17 cellular contexts compared by ENCODE assay signal in the genomic region with DNA sequence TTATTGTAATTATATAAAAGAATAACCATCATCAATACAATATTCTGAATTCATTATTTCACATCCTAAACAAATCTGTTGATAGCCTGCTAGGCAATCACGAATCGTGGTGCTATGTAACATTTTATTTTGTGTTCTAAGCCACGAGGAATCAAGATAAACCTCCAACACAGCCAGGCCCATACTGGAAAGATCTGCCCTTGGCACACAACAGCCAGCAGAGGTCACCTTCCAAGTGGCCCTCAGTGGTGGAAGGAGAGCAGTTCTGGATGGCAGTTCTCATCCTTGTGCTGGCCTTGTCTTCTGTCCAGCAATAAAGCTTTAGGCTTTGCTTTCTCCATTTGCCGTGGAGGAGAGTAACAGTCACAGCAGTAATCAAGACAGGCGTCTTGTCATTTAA. TPM values are rescaled to one million over a fixed set of nuclear protein-coding genes. Genes with fewer than 3 reads are reported as not detected.
DNase-seq lines count a peak whose midpoint lies in the region; ATAC-seq and TF ChIP-seq lines count a peak whose summit lies in the region.
"Had no signal": no experiment of that assay in that cellular context is flagged by ENCODE, and none has a peak within 500 bp of the region (broad histone marks: within the 10 kb centered on the region; RNA-seq: fewer than 3 reads in every experiment).

No MANE protein-coding gene starts in this region.

- H3K9me3 Mint-ChIP-seq in activated CD4-positive, alpha-beta T cell treated with anti-CD3 and anti-CD28 coated beads, Interleukin-2, amount 10 ng/mL, durations not matched to agents 24 days and 14 days: peaks cover 8% of the 10 kb centered on the region

- H4K20me1 ChIP-seq in Loucy (ENCODE audit: insufficient read depth, low read length, poor library complexity, severe bottlenecking): no peaks in the 10 kb centered on the region
- H4K20me1 ChIP-seq: BLaER1 had no signal

- H3K4me3 ChIP-seq in Loucy (ENCODE audit: low read length, poor library complexity, severe bottlenecking): no peak overlapping the region
- no peak overlapping the region for H3K4me3 ChIP-seq in esophagus muscularis mucosa
- H3K4me3 ChIP-seq: BLaER1, HAP-1 had no signal

- peak; percentile 24 for TF ChIP-seq CTCF in Loucy (conservative IDR thresholded peaks at IDR 0.05; ENCODE audit: low read length)
- no peak for TF ChIP-seq CTCF in esophagus muscularis mucosa (IDR thresholded peaks at IDR 0.05)

- ATAC-seq in GM21825 (IDR thresholded peaks at IDR 0.05; ENCODE audit: unreplicated experiment): no peak

- H3K4me1 Mint-ChIP-seq in activated CD4-positive, alpha-beta T cell treated with anti-CD3 and anti-CD28 coated beads, Interleukin-2, amount 10 ng/mL, durations not matched to agents 24 days and 14 days: peaks cover 54% of the 10 kb centered on the region

- no peaks in the 10 kb centered on the region for H3F3A ChIP-seq in Loucy (ENCODE audit: low read depth)

- H3K9ac ChIP-seq in Loucy (ENCODE audit: low read depth, low read length, poor library complexity, severe bottlenecking): no peak overlapping the region
- H3K9ac ChIP-seq: BLaER1 had no signal

- H3K4me1 ChIP-seq in Loucy (ENCODE audit: insufficient read depth, low read length, poor library complexity, severe bottlenecking): no peaks in the 10 kb centered on the region
- H3K4me1 ChIP-seq in esophagus muscularis mucosa: peaks cover 0 to 3% (median 0%) of the 10 kb centered on the region in 4 donors
- H3K4me1 ChIP-seq: Caco-2, HAP-1 had no signal

- no peak for TF ChIP-seq POLR2A in esophagus muscularis mucosa (IDR thresholded peaks at IDR 0.05; ENCODE audit: low read depth)

- H3K9me3 ChIP-seq in Loucy (ENCODE audit: insufficient read depth, low read depth, low read length) (no peaks in the 10 kb centered on the region), esophagus muscularis mucosa (peaks cover 0 to 8% (median 0%) of the 10 kb centered on the region in 4 donors)
- H3K9me3 ChIP-seq: Caco-2, HAP-1 had no signal

- H3K36me3 ChIP-seq in Loucy (ENCODE audit: insufficient read depth, low read length) (no peaks in the 10 kb centered on the region), esophagus muscularis mucosa (no peaks in the 10 kb centered on the region)
- H3K36me3 ChIP-seq: BLaER1, HAP-1 had no signal

- intact Hi-C loops in activated CD4-positive, alpha-beta T cell treated with anti-CD3 and anti-CD28 coated beads, Interleukin-2, amount 10 ng/mL, durations not matched to agents 24 days and 14 days (cut with micrococcal nuclease): loop anchor here (1.0 to 2.0 kb wide), 3 partner anchors 11 to 54 kb away; partner anchors contain the start of gene ZNF831
- intact Hi-C loops in esophagus muscularis mucosa (cut with DNase I): no loop called here

- 86% methylated on average over 5 of the region's 5 CpGs for WGBS in esophagus muscularis mucosa

- no peaks in the 10 kb centered on the region for H3K9me2 ChIP-seq in Loucy (replicated peaks; ENCODE audit: low read depth, low read length)

- no peak overlapping the region for H2AFZ ChIP-seq in Loucy (ENCODE audit: low read length)

- H3K27me3 ChIP-seq in Loucy (ENCODE audit: insufficient read depth, low read length, poor library complexity, severe bottlenecking) (no peaks in the 10 kb centered on the region), esophagus muscularis mucosa (peaks cover 0 to 21% (median 0%) of the 10 kb centered on the region in 4 donors)
- H3K27me3 ChIP-seq: BLaER1 had no signal

- H3K4me2 ChIP-seq in Loucy (ENCODE audit: low read depth, low read length, poor library complexity, severe bottlenecking): no peak overlapping the region

- no peak overlapping the region for H3K4me3 Mint-ChIP-seq in activated CD4-positive, alpha-beta T cell treated with anti-CD3 and anti-CD28 coated beads, Interleukin-2, amount 10 ng/mL, durations not matched to agents 24 days and 14 days

- TF ChIP-seq EP300 in esophagus muscularis mucosa (IDR thresholded peaks at IDR 0.05): no peak

- in situ Hi-C loops in ACHN (cut with HindIII; ENCODE audit: low pct_ligation_motif_present, low pct_unique_long_range_greater_than_20kb, low sequenced_read_pairs): no loop called here

- H3K27me3 Mint-ChIP-seq in activated CD4-positive, alpha-beta T cell treated with anti-CD3 and anti-CD28 coated beads, Interleukin-2, amount 10 ng/mL, durations not matched to agents 24 days and 14 days: peaks cover 1% of the 10 kb centered on the region

- no peak for DNase-seq in activated CD4-positive, alpha-beta T cell treated with anti-CD3 and anti-CD28 coated beads, Interleukin-2, amount 10 ng/mL, durations not matched to agents 24 days and 14 days
- DNase-seq in activated CD4-positive, alpha-beta T cell treated with anti-CD3 and anti-CD28 coated beads, Interleukin-2, amount 50 U/mL, for 1 hour: no peak
- peak; percentile 2 for DNase-seq in ACHN
- DNase-seq in esophagus muscularis mucosa (ENCODE audit: extremely low spot score): peak; percentile 78
- DNase-seq in SIG-M5 treated with dmso at 0.1 percent for 504 hours (lab: John Stamatoyannopoulos, UW; ENCODE audit: unreplicated experiment): no peak
- no peak for DNase-seq in NCI-H446 (lab: John Stamatoyannopoulos, UW)
- DNase-seq: Caco-2, Karpas-422, NCI-H1417 treated with DMSO at 0.1 percent for 48 hours, NCI-H2029, NCI-H524 had no signal

- H3K27ac ChIP-seq in esophagus muscularis mucosa (replicated peaks in 1 of 4): no peak overlapping the region
- H3K27ac ChIP-seq: 22Rv1, BLaER1 had no signal

- no peaks in the 10 kb centered on the region for H3K79me2 ChIP-seq in Loucy (ENCODE audit: insufficient read depth, low read length)

- peaks cover 42% of the 10 kb centered on the region for H3K36me3 Mint-ChIP-seq in activated CD4-positive, alpha-beta T cell treated with anti-CD3 and anti-CD28 coated beads, Interleukin-2, amount 10 ng/mL, durations not matched to agents 24 days and 14 days (ENCODE audit: low read depth)

- peak overlapping the region; percentile 11 for H3K27ac Mint-ChIP-seq in activated CD4-positive, alpha-beta T cell treated with anti-CD3 and anti-CD28 coated beads, Interleukin-2, amount 10 ng/mL, durations not matched to agents 24 days and 14 days

RNA-seq across cellular contexts. Expression of gene ZNF831, which starts 13.2 kb away (rescaled TPM):
- total RNA-seq in activated CD4-positive, alpha-beta T cell treated with anti-CD3 and anti-CD28 coated beads, Interleukin-2, amount 10 ng/mL, durations not matched to agents 24 days and 14 days: 3.1 and 3.4 TPM in 2 replicates
- total RNA-seq in esophagus muscularis mucosa: 1 to 10 TPM in 1 of 4 donors, under 1 TPM in 3; 0.34 to 1.3 (median 0.56) TPM
- total RNA-seq: Caco-2, G401 had no signal

Comparison
In these comparisons a context has a peak if more than half of its experiments do, and no peak if none do; other contexts are left out.
1. DNase-seq: peak in ACHN (single experiment) and esophagus muscularis mucosa (single experiment); none in activated CD4-positive, alpha-beta T cell treated with anti-CD3 and anti-CD28 coated beads, Interleukin-2, amount 10 ng/mL, durations not matched to agents 24 days and 14 days (single experiment), activated CD4-positive, alpha-beta T cell treated with anti-CD3 and anti-CD28 coated beads, Interleukin-2, amount 50 U/mL, for 1 hour (single experiment), SIG-M5 treated with dmso at 0.1 percent for 504 hours (single experiment) and NCI-H446 (0 of 2).